8 cellular contexts compared by ENCODE assay signal in genomic region chr1:95118019-95118499, GRCh38. TPM values are rescaled to one million over a fixed set of nuclear protein-coding genes. Genes with fewer than 3 reads are reported as not detected.
DNase-seq lines count a peak whose midpoint lies in the region; ATAC-seq lines count a peak whose summit lies in the region.

No MANE protein-coding gene starts in this region.

- H3K4me1 Mint-ChIP-seq in activated T-cell treated with anti-CD3 and anti-CD28 coated beads, Interleukin-2, amount 50 U/mL, for 72 hours (ENCODE audit: low read depth), result peaks cover 11% of the 10 kb centered on the region

- H3K27ac Mint-ChIP-seq in activated T-cell treated with anti-CD3 and anti-CD28 coated beads, Interleukin-2, amount 50 U/mL, for 72 hours, result no peak overlapping the region

- peak overlapping the region; percentile 59 for H3K4me3 ChIP-seq in skeletal muscle cell (ENCODE audit: low read depth, low read length)

- H3K36me3 Mint-ChIP-seq in activated T-cell treated with anti-CD3 and anti-CD28 coated beads, Interleukin-2, amount 50 U/mL, for 72 hours (ENCODE audit: insufficient read depth in 2 of 2), result no peaks in the 10 kb centered on the region

- intact Hi-C loops in left ventricle myocardium superior (cut with micrococcal nuclease), result no loop called here

- peak; percentile 3 to 9 for DNase-seq in stimulated activated CD4-positive, alpha-beta T cell treated with anti-CD3 and anti-CD28 coated beads, Interleukin-1b, Interleukin-23, amount 100 ng/mL, for 4 hours (ENCODE audit: low read depth in 2 of 2)
- DNase-seq in stimulated activated CD4-positive, alpha-beta T cell treated with anti-CD3 and anti-CD28 coated beads, Interleukin-12 subunit alpha, Interleukin-12 subunit beta, amount 100 ng/mL, for 4 hours, result no peak
- DNase-seq in activated T-cell treated with anti-CD3 and anti-CD28 coated beads, Interleukin-2, amount 50 U/mL, for 72 hours, result peak in 1 of 2 donors; percentile 3
- DNase-seq in left ventricle myocardium superior, result peak; percentile 63
- DNase-seq in skeletal muscle cell (ENCODE audit: low read depth), result no peak
- no peak for DNase-seq in left lobe of liver (ENCODE audit: low spot score)

- peak in 1 of 2 donors; percentile 14 for ATAC-seq in activated T-cell treated with anti-CD3 and anti-CD28 coated beads, Interleukin-2, amount 50 U/mL, for 72 hours (replicated peaks in 1 of 2)
- ATAC-seq in left ventricle myocardium superior (peak; percentile 39), left lobe of liver (no peak), GM18511 (IDR thresholded peaks at IDR 0.05; ENCODE audit: unreplicated experiment) (no peak), HG03521 (IDR thresholded peaks at IDR 0.05; ENCODE audit: unreplicated experiment) (no peak)

- H3K4me3 Mint-ChIP-seq in activated T-cell treated with anti-CD3 and anti-CD28 coated beads, Interleukin-2, amount 50 U/mL, for 72 hours, result peak overlapping the region; percentile 64 to 80

- peaks cover 40% of the 10 kb centered on the region for H3K27me3 Mint-ChIP-seq in activated T-cell treated with anti-CD3 and anti-CD28 coated beads, Interleukin-2, amount 50 U/mL, for 72 hours (ENCODE audit: low read depth)

- H3K9me3 Mint-ChIP-seq in activated T-cell treated with anti-CD3 and anti-CD28 coated beads, Interleukin-2, amount 50 U/mL, for 72 hours, result no peaks in the 10 kb centered on the region

RNA-seq across cellular contexts. Expression of gene TLCD4, which starts 0.9 kb away (rescaled TPM):
- total RNA-seq in activated T-cell treated with anti-CD3 and anti-CD28 coated beads, Interleukin-2, amount 50 U/mL, for 72 hours, result under 1 TPM; 0.21 to 0.24 TPM
- 59.6 TPM for total RNA-seq in left ventricle myocardium superior
- total RNA-seq in left lobe of liver, result 174 TPM

RNA-seq across cellular contexts. Expression of gene ALG14, which starts 45.3 kb away (rescaled TPM):
- 1 to 10 TPM; 3.4 to 4.1 TPM for total RNA-seq in activated T-cell treated with anti-CD3 and anti-CD28 coated beads, Interleukin-2, amount 50 U/mL, for 72 hours
- total RNA-seq in left ventricle myocardium superior (1.3 TPM), left lobe of liver (5.4 TPM)

Comparison
In these comparisons a context has a peak if more than half of its experiments do, and no peak if none do; other contexts are left out.
1. DNase-seq: peak in stimulated activated CD4-positive, alpha-beta T cell treated with anti-CD3 and anti-CD28 coated beads, Interleukin-1b, Interleukin-23, amount 100 ng/mL, for 4 hours (2 of 2) and left ventricle myocardium superior (single experiment); none in stimulated activated CD4-positive, alpha-beta T cell treated with anti-CD3 and anti-CD28 coated beads, Interleukin-12 subunit alpha, Interleukin-12 subunit beta, amount 100 ng/mL, for 4 hours (single experiment), skeletal muscle cell (single experiment) and left lobe of liver (single experiment).
2. RNA of gene TLCD4, which starts 0.9 kb away (total RNA-seq): 174 TPM in left lobe of liver (single experiment) and 59.6 TPM in left ventricle myocardium superior (single experiment); 0.21 to 0.24 TPM in activated T-cell treated with anti-CD3 and anti-CD28 coated beads, Interleukin-2, amount 50 U/mL, for 72 hours; every median in the first group is over 10 times any median in the second.